23 cellular contexts compared by ENCODE assay signal in genomic region chr4:52290468-52290867, GRCh38.
DNase-seq lines count a peak whose midpoint lies in the region; ATAC-seq lines count a peak whose summit lies in the region.
"Had no signal": no experiment of that assay in that cellular context is flagged by ENCODE, and none has a peak within 500 bp of the region (broad histone marks: within the 10 kb centered on the region; RNA-seq: fewer than 3 reads in every experiment).

No MANE protein-coding gene starts in this region.

- H3K79me2 ChIP-seq in mesendoderm (ENCODE audit: control insufficient read depth, insufficient read depth, low read length) = no peaks in the 10 kb centered on the region

- H3K4me3 ChIP-seq in mesendoderm (ENCODE audit: low read length) = no peak overlapping the region
- H3K4me3 ChIP-seq: GM23338, K562, SK-N-MC had no signal

- no peaks in the 10 kb centered on the region for H3K4me1 ChIP-seq in mesendoderm (ENCODE audit: control insufficient read depth, low read depth, low read length)

- no peak overlapping the region for H2AK5ac ChIP-seq in mesendoderm (ENCODE audit: low read length)

- in situ Hi-C loops in G401 (cut with HindIII; ENCODE audit: low sequenced_read_pairs) = no loop called here

- H2BK15ac ChIP-seq in mesendoderm (replicated peaks; ENCODE audit: low read depth) = no peak overlapping the region

- no peaks in the 10 kb centered on the region for H3K36me3 ChIP-seq in mesendoderm (ENCODE audit: control insufficient read depth, insufficient read depth, low read length)

- H3K18ac ChIP-seq in mesendoderm (ENCODE audit: low read length) = no peak overlapping the region

- no peak overlapping the region for H3K56ac ChIP-seq in mesendoderm (ENCODE audit: low read length)

- H3K4ac ChIP-seq in mesendoderm (ENCODE audit: low read depth, low read length) = no peak overlapping the region

- peak; percentile 92 for DNase-seq in G401 (ENCODE audit: low spot score)
- peak; percentile 53 for DNase-seq in NCI-H1694 treated with DMSO at 0.1 percent for 48 hours (lab: John Stamatoyannopoulos, UW)
- peak; percentile 77 for DNase-seq in cerebellum (ENCODE audit: low spot score)
- DNase-seq in mesendoderm = no peak
- DNase-seq in NK-92 treated with Interleukin-12 subunit alpha and Interleukin-12 subunit beta, amount 100 ng/mL, for 24 hours (lab: John Stamatoyannopoulos, UW) = no peak
- DNase-seq: CD4-positive, alpha-beta memory T cell; COR-L47; DMS79 treated with DMSO at 0.1 percent for 48 hours; H9; MV-4-11; NCI-H1105; NCI-H1436 treated with DMSO at 0.1 percent for 48 hours; NCI-H2029; NCI-H510A; NCI-H69; SIG-M5 had no signal

- no peak overlapping the region for H2BK120ac ChIP-seq in mesendoderm (ENCODE audit: low read depth, low read length)

- no peak overlapping the region for H3K9ac ChIP-seq in mesendoderm (ENCODE audit: low read length)

- H4K5ac ChIP-seq in mesendoderm (ENCODE audit: low read length) = no peak overlapping the region

- no peak overlapping the region for H2BK5ac ChIP-seq in mesendoderm (ENCODE audit: low read length)

- no peaks in the 10 kb centered on the region for H3K27me3 ChIP-seq in mesendoderm (ENCODE audit: insufficient read depth, low read length, poor library complexity)

- H3K79me1 ChIP-seq in mesendoderm (ENCODE audit: low read length) = no peaks in the 10 kb centered on the region

- WGBS in mesendoderm (ENCODE audit: extremely low coverage, insufficient coverage, low lambda C conversion rate) = no CpG with 5 or more reads among the region's 4 CpGs

- ATAC-seq in GM18520 (IDR thresholded peaks at IDR 0.05; ENCODE audit: unreplicated experiment) = no peak
- no peak for ATAC-seq in HG03342 (IDR thresholded peaks at IDR 0.05; ENCODE audit: unreplicated experiment)
- ATAC-seq: GM23338, K562, Panc1 had no signal

- no peak overlapping the region for H3K23ac ChIP-seq in mesendoderm (ENCODE audit: low read length)

- H3K27ac ChIP-seq in mesendoderm (ENCODE audit: low read depth, low read length) = no peak overlapping the region
- H3K27ac ChIP-seq: RWPE1, SK-N-MC had no signal

- H3K4me2 ChIP-seq in mesendoderm (ENCODE audit: low read length) = no peak overlapping the region
- H3K4me2 ChIP-seq: GM23338 had no signal

- H4K8ac ChIP-seq in mesendoderm (ENCODE audit: low read depth, low read length) = peak overlapping the region; percentile 56

Comparison
In these comparisons a context has a peak if more than half of its experiments do, and no peak if none do; other contexts are left out.
1. DNase-seq: peak in G401 (single experiment), NCI-H1694 treated with DMSO at 0.1 percent for 48 hours (single experiment) and cerebellum (single experiment); none in mesendoderm (single experiment) and NK-92 treated with Interleukin-12 subunit alpha and Interleukin-12 subunit beta, amount 100 ng/mL, for 24 hours (single experiment).